Comparison of ENCODE assay signal across 1 cellular context in the genomic region with DNA sequence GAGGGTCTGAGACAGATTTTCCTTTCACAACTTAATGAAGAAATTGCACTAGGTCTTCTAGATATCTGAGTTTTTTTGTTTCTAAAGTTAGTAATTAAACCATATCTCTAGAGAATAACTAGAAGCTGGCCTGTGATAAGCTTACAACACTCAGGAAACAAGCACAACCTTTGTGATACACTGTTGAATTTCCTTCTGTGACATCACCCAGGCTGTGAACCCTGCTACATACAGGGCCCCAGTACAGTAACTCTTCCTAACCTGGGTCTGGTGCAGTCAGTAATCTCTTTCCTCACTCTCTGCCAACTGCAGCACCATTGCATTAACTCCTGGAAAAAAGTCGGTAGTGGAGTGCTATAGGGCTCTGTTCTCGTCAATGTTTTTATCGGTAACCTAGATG.
TF ChIP-seq lines count a peak whose summit lies in the region.

No MANE protein-coding gene starts in this region.

TF ChIP-seq in HepG2, 621 proteins besides CTCF, POLR2A, EP300 and RAD21 (continued from another document):
- TF ChIP-seq ZNF652 (CRISPR knock-in tag; IDR thresholded peaks at IDR 0.05; ENCODE audit: borderline replicate concordance, low read depth): peak; percentile 56; the same call in 1 of the 2 replicates
- TF ChIP-seq FOXC1 (CRISPR knock-in tag; IDR thresholded peaks at IDR 0.05; ENCODE audit: borderline replicate concordance): no peak
- no peak for TF ChIP-seq ZFP36L1 (CRISPR knock-in tag; IDR thresholded peaks at IDR 0.05)
- peak; percentile 20 for TF ChIP-seq ASH2L (IDR thresholded peaks at IDR 0.05; ENCODE audit: insufficient read length, low read depth, low read length)
- TF ChIP-seq, protein P1, sequence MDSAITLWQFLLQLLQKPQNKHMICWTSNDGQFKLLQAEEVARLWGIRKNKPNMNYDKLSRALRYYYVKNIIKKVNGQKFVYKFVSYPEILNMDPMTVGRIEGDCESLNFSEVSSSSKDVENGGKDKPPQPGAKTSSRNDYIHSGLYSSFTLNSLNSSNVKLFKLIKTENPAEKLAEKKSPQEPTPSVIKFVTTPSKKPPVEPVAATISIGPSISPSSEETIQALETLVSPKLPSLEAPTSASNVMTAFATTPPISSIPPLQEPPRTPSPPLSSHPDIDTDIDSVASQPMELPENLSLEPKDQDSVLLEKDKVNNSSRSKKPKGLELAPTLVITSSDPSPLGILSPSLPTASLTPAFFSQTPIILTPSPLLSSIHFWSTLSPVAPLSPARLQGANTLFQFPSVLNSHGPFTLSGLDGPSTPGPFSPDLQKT (CRISPR knock-in tag; IDR thresholded peaks at IDR 0.05; ENCODE audit: borderline replicate concordance): no peak
- no peak for TF ChIP-seq ZNF720 (CRISPR knock-in tag; IDR thresholded peaks at IDR 0.05)
- TF ChIP-seq ZNF24 (IDR thresholded peaks at IDR 0.05): no peak
- TF ChIP-seq ZSCAN30 (CRISPR knock-in tag; IDR thresholded peaks at IDR 0.05): no peak
- TF ChIP-seq, protein P2, sequence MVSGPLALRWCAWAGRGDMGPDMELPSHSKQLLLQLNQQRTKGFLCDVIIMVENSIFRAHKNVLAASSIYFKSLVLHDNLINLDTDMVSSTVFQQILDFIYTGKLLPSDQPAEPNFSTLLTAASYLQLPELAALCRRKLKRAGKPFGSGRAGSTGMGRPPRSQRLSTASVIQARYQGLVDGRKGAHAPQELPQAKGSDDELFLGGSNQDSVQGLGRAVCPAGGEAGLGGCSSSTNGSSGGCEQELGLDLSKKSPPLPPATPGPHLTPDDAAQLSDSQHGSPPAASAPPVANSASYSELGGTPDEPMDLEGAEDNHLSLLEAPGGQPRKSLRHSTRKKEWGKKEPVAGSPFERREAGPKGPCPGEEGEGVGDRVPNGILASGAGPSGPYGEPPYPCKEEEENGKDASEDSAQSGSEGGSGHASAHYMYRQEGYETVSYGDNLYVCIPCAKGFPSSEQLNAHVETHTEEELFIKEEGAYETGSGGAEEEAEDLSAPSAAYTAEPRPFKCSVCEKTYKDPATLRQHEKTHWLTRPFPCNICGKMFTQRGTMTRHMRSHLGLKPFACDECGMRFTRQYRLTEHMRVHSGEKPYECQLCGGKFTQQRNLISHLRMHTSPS (CRISPR knock-in tag; IDR thresholded peaks at IDR 0.05; ENCODE audit: low read depth): no peak
- no peak for TF ChIP-seq KDM2A (CRISPR knock-in tag; IDR thresholded peaks at IDR 0.05; ENCODE audit: borderline replicate concordance, low read depth)
- TF ChIP-seq, protein P3, sequence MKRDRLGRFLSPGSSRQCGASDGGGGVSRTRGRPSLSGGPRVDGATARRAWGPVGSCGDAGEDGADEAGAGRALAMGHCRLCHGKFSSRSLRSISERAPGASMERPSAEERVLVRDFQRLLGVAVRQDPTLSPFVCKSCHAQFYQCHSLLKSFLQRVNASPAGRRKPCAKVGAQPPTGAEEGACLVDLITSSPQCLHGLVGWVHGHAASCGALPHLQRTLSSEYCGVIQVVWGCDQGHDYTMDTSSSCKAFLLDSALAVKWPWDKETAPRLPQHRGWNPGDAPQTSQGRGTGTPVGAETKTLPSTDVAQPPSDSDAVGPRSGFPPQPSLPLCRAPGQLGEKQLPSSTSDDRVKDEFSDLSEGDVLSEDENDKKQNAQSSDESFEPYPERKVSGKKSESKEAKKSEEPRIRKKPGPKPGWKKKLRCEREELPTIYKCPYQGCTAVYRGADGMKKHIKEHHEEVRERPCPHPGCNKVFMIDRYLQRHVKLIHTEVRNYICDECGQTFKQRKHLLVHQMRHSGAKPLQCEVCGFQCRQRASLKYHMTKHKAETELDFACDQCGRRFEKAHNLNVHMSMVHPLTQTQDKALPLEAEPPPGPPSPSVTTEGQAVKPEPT (CRISPR knock-in tag; IDR thresholded peaks at IDR 0.05; ENCODE audit: low read depth): no peak
- no peak for TF ChIP-seq ZNF577 (CRISPR knock-in tag; IDR thresholded peaks at IDR 0.05; ENCODE audit: borderline replicate concordance, low read depth)
- TF ChIP-seq MIXL1 (CRISPR knock-in tag; IDR thresholded peaks at IDR 0.05): no peak
- TF ChIP-seq, protein P4, sequence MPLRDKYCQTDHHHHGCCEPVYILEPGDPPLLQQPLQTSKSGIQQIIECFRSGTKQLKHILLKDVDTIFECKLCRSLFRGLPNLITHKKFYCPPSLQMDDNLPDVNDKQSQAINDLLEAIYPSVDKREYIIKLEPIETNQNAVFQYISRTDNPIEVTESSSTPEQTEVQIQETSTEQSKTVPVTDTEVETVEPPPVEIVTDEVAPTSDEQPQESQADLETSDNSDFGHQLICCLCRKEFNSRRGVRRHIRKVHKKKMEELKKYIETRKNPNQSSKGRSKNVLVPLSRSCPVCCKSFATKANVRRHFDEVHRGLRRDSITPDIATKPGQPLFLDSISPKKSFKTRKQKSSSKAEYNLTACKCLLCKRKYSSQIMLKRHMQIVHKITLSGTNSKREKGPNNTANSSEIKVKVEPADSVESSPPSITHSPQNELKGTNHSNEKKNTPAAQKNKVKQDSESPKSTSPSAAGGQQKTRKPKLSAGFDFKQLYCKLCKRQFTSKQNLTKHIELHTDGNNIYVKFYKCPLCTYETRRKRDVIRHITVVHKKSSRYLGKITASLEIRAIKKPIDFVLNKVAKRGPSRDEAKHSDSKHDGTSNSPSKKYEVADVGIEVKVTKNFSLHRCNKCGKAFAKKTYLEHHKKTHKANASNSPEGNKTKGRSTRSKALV (CRISPR knock-in tag; IDR thresholded peaks at IDR 0.05): no peak
- TF ChIP-seq, protein P5, sequence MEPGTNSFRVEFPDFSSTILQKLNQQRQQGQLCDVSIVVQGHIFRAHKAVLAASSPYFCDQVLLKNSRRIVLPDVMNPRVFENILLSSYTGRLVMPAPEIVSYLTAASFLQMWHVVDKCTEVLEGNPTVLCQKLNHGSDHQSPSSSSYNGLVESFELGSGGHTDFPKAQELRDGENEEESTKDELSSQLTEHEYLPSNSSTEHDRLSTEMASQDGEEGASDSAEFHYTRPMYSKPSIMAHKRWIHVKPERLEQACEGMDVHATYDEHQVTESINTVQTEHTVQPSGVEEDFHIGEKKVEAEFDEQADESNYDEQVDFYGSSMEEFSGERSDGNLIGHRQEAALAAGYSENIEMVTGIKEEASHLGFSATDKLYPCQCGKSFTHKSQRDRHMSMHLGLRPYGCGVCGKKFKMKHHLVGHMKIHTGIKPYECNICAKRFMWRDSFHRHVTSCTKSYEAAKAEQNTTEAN (CRISPR knock-in tag; conservative IDR thresholded peaks at IDR 0.05): no peak
- 0 out of 2 replicates have a peak, but pooled peaks have one; percentile 13 for TF ChIP-seq CEBPB (IDR thresholded peaks at IDR 0.05; ENCODE audit: borderline replicate concordance, low read depth, low read length)
- TF ChIP-seq GATAD2A (CRISPR knock-in tag; IDR thresholded peaks at IDR 0.05): 0 out of 2 replicates have a peak, but pooled peaks have one; percentile 33
- peak; percentile 34; the same call in 1 of the 2 replicates for TF ChIP-seq FOXA3 (CRISPR knock-in tag; IDR thresholded peaks at IDR 0.05)
- TF ChIP-seq TSC22D2 (CRISPR knock-in tag; IDR thresholded peaks at IDR 0.05; ENCODE audit: borderline replicate concordance): no peak
- no peak for TF ChIP-seq ZNF343 (CRISPR knock-in tag; IDR thresholded peaks at IDR 0.05)
- TF ChIP-seq CEBPG (CRISPR knock-in tag; IDR thresholded peaks at IDR 0.05): peak; percentile 50; the same call in 1 of the 2 replicates
- TF ChIP-seq SAP130 (CRISPR knock-in tag; IDR thresholded peaks at IDR 0.05; ENCODE audit: low read depth): peak; percentile 41
- TF ChIP-seq, protein P6, sequence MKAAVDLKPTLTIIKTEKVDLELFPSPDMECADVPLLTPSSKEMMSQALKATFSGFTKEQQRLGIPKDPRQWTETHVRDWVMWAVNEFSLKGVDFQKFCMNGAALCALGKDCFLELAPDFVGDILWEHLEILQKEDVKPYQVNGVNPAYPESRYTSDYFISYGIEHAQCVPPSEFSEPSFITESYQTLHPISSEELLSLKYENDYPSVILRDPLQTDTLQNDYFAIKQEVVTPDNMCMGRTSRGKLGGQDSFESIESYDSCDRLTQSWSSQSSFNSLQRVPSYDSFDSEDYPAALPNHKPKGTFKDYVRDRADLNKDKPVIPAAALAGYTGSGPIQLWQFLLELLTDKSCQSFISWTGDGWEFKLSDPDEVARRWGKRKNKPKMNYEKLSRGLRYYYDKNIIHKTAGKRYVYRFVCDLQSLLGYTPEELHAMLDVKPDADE (CRISPR knock-in tag; IDR thresholded peaks at IDR 0.05): no peak
- TF ChIP-seq PTBP1 (IDR thresholded peaks at IDR 0.05; ENCODE audit: low read depth, low read length, poor library complexity, severe bottlenecking): no peak
- TF ChIP-seq ZNF883 (CRISPR knock-in tag; IDR thresholded peaks at IDR 0.05; ENCODE audit: not compliant biosample characterization): no peak
- TF ChIP-seq SOX13 (IDR thresholded peaks at IDR 0.05): no peak
- TF ChIP-seq SOX13 (CRISPR knock-in tag; conservative IDR thresholded peaks at IDR 0.05 in 1 of 2, IDR thresholded peaks at IDR 0.05 in 1 of 2): peak in 1 of 2 experiments; percentile 14; a peak in 1 of 4 replicates
- TF ChIP-seq ZNF777 (CRISPR knock-in tag; IDR thresholded peaks at IDR 0.05): no peak
- TF ChIP-seq, protein P7, sequence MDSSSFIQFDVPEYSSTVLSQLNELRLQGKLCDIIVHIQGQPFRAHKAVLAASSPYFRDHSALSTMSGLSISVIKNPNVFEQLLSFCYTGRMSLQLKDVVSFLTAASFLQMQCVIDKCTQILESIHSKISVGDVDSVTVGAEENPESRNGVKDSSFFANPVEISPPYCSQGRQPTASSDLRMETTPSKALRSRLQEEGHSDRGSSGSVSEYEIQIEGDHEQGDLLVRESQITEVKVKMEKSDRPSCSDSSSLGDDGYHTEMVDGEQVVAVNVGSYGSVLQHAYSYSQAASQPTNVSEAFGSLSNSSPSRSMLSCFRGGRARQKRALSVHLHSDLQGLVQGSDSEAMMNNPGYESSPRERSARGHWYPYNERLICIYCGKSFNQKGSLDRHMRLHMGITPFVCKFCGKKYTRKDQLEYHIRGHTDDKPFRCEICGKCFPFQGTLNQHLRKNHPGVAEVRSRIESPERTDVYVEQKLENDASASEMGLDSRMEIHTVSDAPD (CRISPR knock-in tag; IDR thresholded peaks at IDR 0.05): no peak
- TF ChIP-seq ZSCAN21 (CRISPR knock-in tag; IDR thresholded peaks at IDR 0.05; ENCODE audit: borderline replicate concordance): no peak
- no peak for TF ChIP-seq MIER2 (CRISPR knock-in tag; IDR thresholded peaks at IDR 0.05)
- no peak for TF ChIP-seq HNRNPUL1 (IDR thresholded peaks at IDR 0.05; ENCODE audit: low read depth, low read length)
- TF ChIP-seq, protein P8, sequence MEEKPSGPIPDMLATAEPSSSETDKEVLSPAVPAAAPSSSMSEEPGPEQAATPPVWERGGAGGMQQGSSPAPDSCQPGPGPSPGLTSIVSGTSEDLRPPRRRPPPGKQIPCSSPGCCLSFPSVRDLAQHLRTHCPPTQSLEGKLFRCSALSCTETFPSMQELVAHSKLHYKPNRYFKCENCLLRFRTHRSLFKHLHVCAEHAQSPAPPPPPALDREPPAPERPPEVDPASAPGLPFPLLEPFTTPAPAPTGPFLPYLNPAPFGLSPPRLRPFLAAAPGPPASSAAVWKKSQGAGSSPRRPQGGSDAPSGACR (CRISPR knock-in tag; IDR thresholded peaks at IDR 0.05): no peak
- TF ChIP-seq, protein P9, sequence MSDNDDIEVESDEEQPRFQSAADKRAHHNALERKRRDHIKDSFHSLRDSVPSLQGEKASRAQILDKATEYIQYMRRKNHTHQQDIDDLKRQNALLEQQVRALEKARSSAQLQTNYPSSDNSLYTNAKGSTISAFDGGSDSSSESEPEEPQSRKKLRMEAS (IDR thresholded peaks at IDR 0.05): no peak
- no peak for TF ChIP-seq FOXA1 (IDR thresholded peaks at IDR 0.05)
- TF ChIP-seq FOXA1 (CRISPR knock-in tag; IDR thresholded peaks at IDR 0.05): no peak; the same call in 1 of the 2 replicates
- TF ChIP-seq RXRA (CRISPR knock-in tag; IDR thresholded peaks at IDR 0.05): no peak
